13 cellular contexts compared by ENCODE assay signal in the genomic region with DNA sequence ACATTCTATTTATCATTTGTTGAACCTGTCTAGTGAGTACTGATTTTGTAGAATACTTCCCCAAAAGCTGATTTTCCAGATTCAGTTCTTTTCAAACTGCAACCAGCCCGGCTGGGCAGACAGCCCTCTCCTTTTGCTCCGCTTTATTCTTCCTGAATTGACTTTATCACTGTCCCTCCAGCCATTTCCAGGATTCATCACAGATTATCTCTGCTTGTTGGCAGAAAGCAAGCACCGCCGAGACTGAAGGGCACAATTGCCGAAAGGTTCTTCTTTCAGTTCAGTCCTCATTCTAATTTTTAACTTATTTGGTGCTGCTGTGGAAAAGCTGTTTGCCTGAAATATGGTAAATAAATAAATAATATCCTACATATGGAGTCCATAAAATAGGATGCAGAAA.
A peak's percentile ranks its signal among the peaks of the same experiment; 100 is the strongest.
DNase-seq lines count a peak whose midpoint lies in the region; ATAC-seq, FAIRE-seq and TF ChIP-seq lines count a peak whose summit lies in the region.
"Had no signal": no experiment of that assay in that cellular context is flagged by ENCODE, and none has a peak within 500 bp of the region (broad histone marks: within the 10 kb centered on the region; RNA-seq: fewer than 3 reads in every experiment).

No MANE protein-coding gene starts in this region.

- H3K27me3 ChIP-seq in mesendoderm (ENCODE audit: insufficient read depth, low read length, poor library complexity) = no peaks in the 10 kb centered on the region
- H3K27me3 ChIP-seq in smooth muscle cell (ENCODE audit: low read depth) = no peaks in the 10 kb centered on the region

- no peak overlapping the region for H3K4ac ChIP-seq in mesendoderm (ENCODE audit: low read depth, low read length)

- no peak overlapping the region for H4K5ac ChIP-seq in mesendoderm (ENCODE audit: low read length)

- no peak overlapping the region for H2AK5ac ChIP-seq in mesendoderm (ENCODE audit: low read length)

- no peak overlapping the region for H3K27ac ChIP-seq in mesendoderm (ENCODE audit: low read depth, low read length)
- H3K27ac ChIP-seq in smooth muscle cell (ENCODE audit: low read depth) = no peak overlapping the region
- H3K27ac ChIP-seq: GM23248 had no signal

- H3K9ac ChIP-seq in mesendoderm (ENCODE audit: low read length) (no peak overlapping the region), smooth muscle cell (ENCODE audit: low read depth) (no peak overlapping the region)
- H3K9ac ChIP-seq: GM23248 had no signal

- no peaks in the 10 kb centered on the region for H3K9me3 ChIP-seq in smooth muscle cell (replicated peaks; ENCODE audit: low read depth)

- H3K79me1 ChIP-seq in mesendoderm (ENCODE audit: low read length) = no peaks in the 10 kb centered on the region

- no peak for ATAC-seq in HG03432 (IDR thresholded peaks at IDR 0.05; ENCODE audit: unreplicated experiment)
- ATAC-seq: A549; CD8-positive, alpha-beta T cell had no signal

- in situ Hi-C loops in G401 (cut with HindIII; ENCODE audit: low sequenced_read_pairs) = no loop called here

- H3K79me2 ChIP-seq in mesendoderm (ENCODE audit: control insufficient read depth, insufficient read depth, low read length) (no peaks in the 10 kb centered on the region), smooth muscle cell (ENCODE audit: low read depth) (no peaks in the 10 kb centered on the region)

- DNase-seq in G401 (ENCODE audit: low spot score) = peak; percentile 34
- DNase-seq in cerebellar cortex (ENCODE audit: low spot score) = peak; percentile 24
- DNase-seq in mesendoderm = no peak
- no peak for DNase-seq in smooth muscle cell (lab: John Stamatoyannopoulos, UW; ENCODE audit: unreplicated experiment)
- DNase-seq in GM19239 (ENCODE audit: insufficient read length, low spot score) = no peak
- DNase-seq in HCEC 1CT = no peak
- DNase-seq: CD8-positive, alpha-beta T cell; COR-L47; GM23248 had no signal

- no peak overlapping the region for H2BK5ac ChIP-seq in mesendoderm (ENCODE audit: low read length)

- H3K18ac ChIP-seq in mesendoderm (ENCODE audit: low read length) = peak overlapping the region; percentile 40

- H2AFZ ChIP-seq in smooth muscle cell (ENCODE audit: low read depth) = peak overlapping the region; percentile 20
- H2AFZ ChIP-seq: GM23248 had no signal

- FAIRE-seq in GM19239 (lab: Jason Lieb, UNC) = no peak
- FAIRE-seq: A549, GM18507, H54 had no signal

- no peak overlapping the region for H2BK15ac ChIP-seq in mesendoderm (replicated peaks; ENCODE audit: low read depth)

- H3K36me3 ChIP-seq in mesendoderm (ENCODE audit: control insufficient read depth, insufficient read depth, low read length) (no peaks in the 10 kb centered on the region), smooth muscle cell (ENCODE audit: low read depth) (no peaks in the 10 kb centered on the region)

- no peak overlapping the region for H2BK120ac ChIP-seq in mesendoderm (ENCODE audit: low read depth, low read length)

- no peaks in the 10 kb centered on the region for H3F3A ChIP-seq in smooth muscle cell (ENCODE audit: low read depth)

- H3K4me3 ChIP-seq in mesendoderm (ENCODE audit: low read length) (no peak overlapping the region), smooth muscle cell (no peak overlapping the region)
- H3K4me3 ChIP-seq: A549, GM23248 had no signal

- H3K56ac ChIP-seq in mesendoderm (ENCODE audit: low read length) = no peak overlapping the region

- TF ChIP-seq CTCF in smooth muscle cell (IDR thresholded peaks at IDR 0.05; ENCODE audit: borderline replicate concordance, insufficient read depth, poor library complexity, severe bottlenecking) = no peak

- H3K4me1 ChIP-seq in mesendoderm (ENCODE audit: control insufficient read depth, low read depth, low read length) (no peaks in the 10 kb centered on the region), smooth muscle cell (ENCODE audit: low read depth) (peaks cover 18% of the 10 kb centered on the region)

- H3K23ac ChIP-seq in mesendoderm (ENCODE audit: low read length) = no peak overlapping the region

- H3K4me2 ChIP-seq in mesendoderm (ENCODE audit: low read length) (no peak overlapping the region), smooth muscle cell (no peak overlapping the region)
- H3K4me2 ChIP-seq: A549 had no signal

- no CpG with 5 or more reads among the region's 5 CpGs for WGBS in mesendoderm (ENCODE audit: extremely low coverage, insufficient coverage, low lambda C conversion rate)
- WGBS in smooth muscle cell (ENCODE audit: low lambda C conversion rate) = 83% methylated on average over 5 of the region's 5 CpGs

- H4K20me1 ChIP-seq in smooth muscle cell (ENCODE audit: low read depth) = no peaks in the 10 kb centered on the region

- no peak overlapping the region for H4K8ac ChIP-seq in mesendoderm (ENCODE audit: low read depth, low read length)

Comparison
In these comparisons a context has a peak if more than half of its experiments do, and no peak if none do; other contexts are left out.
1. DNase-seq: peak in G401 (single experiment) and cerebellar cortex (single experiment); none in mesendoderm (single experiment), smooth muscle cell (single experiment), GM19239 (single experiment) and HCEC 1CT (single experiment).